14 cellular contexts compared by ENCODE assay signal in genomic region chr1:109822749-109823542, GRCh38. TPM values are rescaled to one million over a fixed set of nuclear protein-coding genes. Genes with fewer than 3 reads are reported as not detected.
DNase-seq lines count a peak whose midpoint lies in the region; ATAC-seq and TF ChIP-seq lines count a peak whose summit lies in the region.
"Had no signal": no experiment of that assay in that cellular context is flagged by ENCODE, and none has a peak within 500 bp of the region (broad histone marks: within the 10 kb centered on the region; RNA-seq: fewer than 3 reads in every experiment).

No MANE protein-coding gene starts in this region.

- no peak overlapping the region for H4K5ac ChIP-seq in H9 (ENCODE audit: insufficient read length, low read depth, low read length)

- no peaks in the 10 kb centered on the region for H4K20me1 ChIP-seq in H9 (ENCODE audit: control insufficient read depth, insufficient read depth, insufficient read length)
- H4K20me1 ChIP-seq: BLaER1 had no signal

- H3K36me3 Mint-ChIP-seq in CD14-positive monocyte: peaks cover 0 to 15% of the 10 kb centered on the region in 2 donors
- no peaks in the 10 kb centered on the region for H3K36me3 Mint-ChIP-seq in H9 (ENCODE audit: insufficient read depth in 1 of 3, low read depth in 3 of 3)

- no peaks in the 10 kb centered on the region for H3K36me3 ChIP-seq in skeletal muscle satellite cell (ENCODE audit: insufficient read depth, low read length)
- H3K36me3 ChIP-seq: BLaER1 had no signal

- WGBS in H9 (ENCODE audit: extremely low coverage, insufficient read length, low lambda C conversion rate): no CpG with 5 or more reads among the region's 6 CpGs

- no peak overlapping the region for H2BK12ac ChIP-seq in H9 (ENCODE audit: insufficient read length, low read depth, low read length)

- no peaks in the 10 kb centered on the region for H3K23me2 ChIP-seq in H9 (ENCODE audit: insufficient read length, low read depth, low read length, poor library complexity, severe bottlenecking)

- no peak overlapping the region for H3K23ac ChIP-seq in H9 (ENCODE audit: insufficient read length, low read depth, low read length)

- no peak overlapping the region for H2BK15ac ChIP-seq in H9 (ENCODE audit: low read depth, low read length)

- H3T11ph ChIP-seq in H9 (ENCODE audit: low read length): no peak overlapping the region

- H3K27ac ChIP-seq in H9 (ENCODE audit: insufficient read length, low read depth, low read length): no peak overlapping the region
- H3K27ac ChIP-seq in coronary artery: peak overlapping the region; percentile 73 to 90
- H3K27ac ChIP-seq: BLaER1 had no signal

- no peaks in the 10 kb centered on the region for H3K79me1 ChIP-seq in H9 (ENCODE audit: insufficient read depth, low read depth, low read length, poor library complexity, severe bottlenecking)

- H3K79me2 ChIP-seq in H9 (ENCODE audit: insufficient read depth, low read length): no peaks in the 10 kb centered on the region

- H3K9me3 ChIP-seq in H9 (ENCODE audit: control insufficient read depth, low read depth, low read length): no peaks in the 10 kb centered on the region
- no peaks in the 10 kb centered on the region for H3K9me3 ChIP-seq in skeletal muscle satellite cell (replicated peaks; ENCODE audit: low read length)
- H3K9me3 ChIP-seq: BLaER1 had no signal

- peaks cover 92% of the 10 kb centered on the region for H3K4me1 Mint-ChIP-seq in CD14-positive monocyte
- H3K4me1 Mint-ChIP-seq in H9: peaks cover 8 to 16% of the 10 kb centered on the region in 2 experiments

- H3K27me3 ChIP-seq in H9 (ENCODE audit: insufficient read depth, low read length) (no peaks in the 10 kb centered on the region), skeletal muscle satellite cell (ENCODE audit: control insufficient read depth, insufficient read depth, low read length) (no peaks in the 10 kb centered on the region)
- H3K27me3 ChIP-seq: BLaER1 had no signal

- intact Hi-C loops in CD14-positive monocyte (cut with micrococcal nuclease): loop anchor here in 1 of 2 donors (1.0 to 5.0 kb wide), 4 partner anchors 39 to 206 kb away; partner anchors contain the start of genes AMPD2 and GNAT2

- no peak overlapping the region for H2BK120ac ChIP-seq in H9 (ENCODE audit: low read depth, low read length, poor library complexity, severe bottlenecking)

- peaks cover 0 to 3% (median 0%) of the 10 kb centered on the region in 7 donors for H3K9me3 Mint-ChIP-seq in CD14-positive monocyte
- H3K9me3 Mint-ChIP-seq in H9: no peaks in the 10 kb centered on the region
- H3K9me3 Mint-ChIP-seq: nephron progenitor cell had no signal

- no peak overlapping the region for H2BK20ac ChIP-seq in H9 (ENCODE audit: low read depth, low read length, poor library complexity, severe bottlenecking)

- H3K4ac ChIP-seq in H9 (ENCODE audit: low read depth, low read length): no peak overlapping the region

- H3K4me2 ChIP-seq in H9 (ENCODE audit: insufficient read depth, insufficient read length, low read length) (no peak overlapping the region), skeletal muscle satellite cell (ENCODE audit: low read length) (peak overlapping the region; percentile 64)
- H3K4me2 ChIP-seq: BLaER1 had no signal

- H3K27ac Mint-ChIP-seq in CD14-positive monocyte (peak overlapping the region; percentile 91 to 99 (median 96)), H9 (peak overlapping the region in 2 of 3 experiments; percentile 14 to 30; a peak in 2 of 7 replicates)
- H3K27ac Mint-ChIP-seq: nephron progenitor cell had no signal

- no peak overlapping the region for H2AFZ ChIP-seq in H9 (ENCODE audit: low read length)

- no peak for ATAC-seq in HG02798 (IDR thresholded peaks at IDR 0.05; ENCODE audit: poor library complexity, unreplicated experiment)

- H3K56ac ChIP-seq in H9 (ENCODE audit: insufficient read length, low read depth, low read length): no peak overlapping the region

- no peak overlapping the region for H3K18ac ChIP-seq in H9 (ENCODE audit: insufficient read length, low read depth, low read length)

- DNase-seq in CD14-positive monocyte (ENCODE audit: low spot score): no peak
- DNase-seq in H9: peak; percentile 11
- DNase-seq in coronary artery (ENCODE audit: low spot score): peak; percentile 71
- no peak for DNase-seq in NCI-H1105 treated with DMSO at 0.1 percent for 48 hours (lab: John Stamatoyannopoulos, UW)
- DNase-seq in GM10266 (ENCODE audit: extremely low spot score): no peak
- no peak for DNase-seq in NCI-H128 (lab: John Stamatoyannopoulos, UW; ENCODE audit: unreplicated experiment)
- DNase-seq: activated CD4-positive, alpha-beta T cell treated with anti-CD3 and anti-CD28 coated beads for 48 hours; glutamatergic neuron had no signal

- H3K27me3 Mint-ChIP-seq in CD14-positive monocyte (ENCODE audit: low read depth in 3 of 3) (peaks cover 8 to 16% (median 10%) of the 10 kb centered on the region in 3 donors), H9 (ENCODE audit: low read depth) (no peaks in the 10 kb centered on the region)

- H4K91ac ChIP-seq in H9 (ENCODE audit: insufficient read length, low read depth, low read length): no peak overlapping the region

- H3K4me3 Mint-ChIP-seq in CD14-positive monocyte: peak overlapping the region; percentile 64 to 65
- H3K4me3 Mint-ChIP-seq in H9: no peak overlapping the region
- H3K4me3 Mint-ChIP-seq: nephron progenitor cell had no signal

- H3K9ac ChIP-seq in H9 (ENCODE audit: extremely low read depth, insufficient read length, low read length) (no peak overlapping the region), skeletal muscle satellite cell (ENCODE audit: low read depth, low read length) (no peak overlapping the region)
- H3K9ac ChIP-seq: BLaER1 had no signal

- H3K14ac ChIP-seq in H9 (ENCODE audit: insufficient read depth, low read length): no peak overlapping the region

- H2AK5ac ChIP-seq in H9 (ENCODE audit: insufficient read length, low read length): no peak overlapping the region

- no peak overlapping the region for H3K4me3 ChIP-seq in coronary artery
- H3K4me3 ChIP-seq in skeletal muscle satellite cell (ENCODE audit: low read length): no peak overlapping the region
- H3K4me3 ChIP-seq: BLaER1 had no signal

- H2BK5ac ChIP-seq in H9 (ENCODE audit: insufficient read length, low read length): no peak overlapping the region

- TF ChIP-seq CTCF in CD14-positive monocyte (IDR thresholded peaks at IDR 0.05) (no peak), H9 (conservative IDR thresholded peaks at IDR 0.05) (no peak), coronary artery (IDR thresholded peaks at IDR 0.05) (no peak), GM10266 (IDR thresholded peaks at IDR 0.05; ENCODE audit: control insufficient read depth, insufficient read depth, low read depth, missing control alignments) (no peak)

- no peak overlapping the region for H4K8ac ChIP-seq in H9 (replicated peaks; ENCODE audit: insufficient read length, low read depth, low read length)

- no peaks in the 10 kb centered on the region for H3K4me1 ChIP-seq in H9 (ENCODE audit: insufficient read depth, low read length)
- peaks cover 71% of the 10 kb centered on the region for H3K4me1 ChIP-seq in skeletal muscle satellite cell (ENCODE audit: control insufficient read depth, insufficient read depth, low read length)

RNA-seq across cellular contexts. Expression of gene EPS8L3, which starts 59.2 kb away (rescaled TPM):
- not detected for polyA plus RNA-seq in CD14-positive monocyte
- total RNA-seq in H9 (2021): not detected in 2 replicates
- total RNA-seq in skeletal muscle satellite cell (2012; rRNA removed): not detected in 2 replicates
- total RNA-seq: OCI-LY7; T-helper 1 cell treated with Interleukin-12 subunit alpha and Interleukin-12 subunit beta and Interleukin-4 antibody, amounts not matched to agents 30 ng/mL and 1 ng/mL, for 36 hours had no signal

Comparison
In these comparisons a context has a peak if more than half of its experiments do, and no peak if none do; other contexts are left out.
1. DNase-seq: peak in H9 (single experiment) and coronary artery (single experiment); none in CD14-positive monocyte (single experiment), NCI-H1105 treated with DMSO at 0.1 percent for 48 hours (single experiment), GM10266 (single experiment) and NCI-H128 (single experiment).
2. H3K4me3 Mint-ChIP-seq: peak in CD14-positive monocyte (2 of 2); none in H9 (0 of 2).